Comparison of ENCODE assay signal across 12 cellular contexts in the genomic region with DNA sequence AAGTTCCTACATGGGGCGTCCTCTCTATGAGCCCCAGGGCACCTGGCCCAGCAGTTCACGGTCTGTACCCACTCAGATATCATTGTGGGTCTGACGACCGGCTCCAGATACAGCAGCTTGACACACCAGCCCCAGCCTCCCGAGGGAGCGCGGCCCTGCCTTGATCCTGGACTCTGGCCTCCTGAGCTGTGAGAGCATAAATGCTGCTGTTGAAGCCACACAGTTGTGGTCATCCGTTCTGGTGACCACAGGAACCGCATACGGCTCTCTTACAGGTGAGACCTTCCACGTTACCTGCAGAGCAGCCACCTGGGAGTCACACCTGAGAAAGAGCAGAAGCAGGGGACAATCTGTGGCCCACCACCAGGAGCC.
DNase-seq lines count a peak whose midpoint lies in the region; ATAC-seq and TF ChIP-seq lines count a peak whose summit lies in the region.
"Had no signal": no experiment of that assay in that cellular context is flagged by ENCODE, and none has a peak within 500 bp of the region (broad histone marks: within the 10 kb centered on the region; RNA-seq: fewer than 3 reads in every experiment).

No MANE protein-coding gene starts in this region.

- H3K9me3 Mint-ChIP-seq in activated naive CD4-positive, alpha-beta T cell treated with anti-CD3 and anti-CD28 coated beads, Interleukin-2, amount 50 U/mL, for 24 hours: no peaks in the 10 kb centered on the region
- peaks cover 0 to 2% of the 10 kb centered on the region in 2 donors for H3K9me3 Mint-ChIP-seq in stimulated activated naive B cell treated with anti-CD40 and anti-IgM and Interleukin-4, amounts not matched to agents 10 μg/mL and 1 μg/mL and 100 μg/mL, for 72 hours
- H3K9me3 Mint-ChIP-seq in HFFc6: no peaks in the 10 kb centered on the region
- H3K9me3 Mint-ChIP-seq: activated T-helper 2 cell treated with anti-CD3 and anti-CD28 coated beads, Interferon-gamma antibody, Interleukin-2, Interleukin-4, amounts not matched to agents 10 μg/mL and 5 μg/mL and 100 μg/mL, durations not matched to agents 14 hours and 24 hours and 36 hours had no signal

- H3K4me1 Mint-ChIP-seq in activated naive CD4-positive, alpha-beta T cell treated with anti-CD3 and anti-CD28 coated beads, Interleukin-2, amount 50 U/mL, for 24 hours: peaks cover 14% of the 10 kb centered on the region
- H3K4me1 Mint-ChIP-seq in stimulated activated naive B cell treated with anti-CD40 and anti-IgM and Interleukin-4, amounts not matched to agents 10 μg/mL and 1 μg/mL and 100 μg/mL, for 72 hours: peaks cover 12 to 19% of the 10 kb centered on the region in 2 donors
- peaks cover 11% of the 10 kb centered on the region for H3K4me1 Mint-ChIP-seq in HFFc6 (ENCODE audit: low read depth)

- H3K4me3 Mint-ChIP-seq in activated naive CD4-positive, alpha-beta T cell treated with anti-CD3 and anti-CD28 coated beads, Interleukin-2, amount 50 U/mL, for 24 hours: peak overlapping the region; percentile 81
- peak overlapping the region; percentile 26 to 36 for H3K4me3 Mint-ChIP-seq in stimulated activated naive B cell treated with anti-CD40 and anti-IgM and Interleukin-4, amounts not matched to agents 10 μg/mL and 1 μg/mL and 100 μg/mL, for 72 hours
- H3K4me3 Mint-ChIP-seq in HFFc6: no peak overlapping the region

- H3K27ac Mint-ChIP-seq in activated naive CD4-positive, alpha-beta T cell treated with anti-CD3 and anti-CD28 coated beads, Interleukin-2, amount 50 U/mL, for 24 hours: no peak overlapping the region
- no peak overlapping the region for H3K27ac Mint-ChIP-seq in stimulated activated naive B cell treated with anti-CD40 and anti-IgM and Interleukin-4, amounts not matched to agents 10 μg/mL and 1 μg/mL and 100 μg/mL, for 72 hours
- no peak overlapping the region for H3K27ac Mint-ChIP-seq in HFFc6
- H3K27ac Mint-ChIP-seq: activated T-helper 2 cell treated with anti-CD3 and anti-CD28 coated beads, Interferon-gamma antibody, Interleukin-2, Interleukin-4, amounts not matched to agents 10 μg/mL and 5 μg/mL and 100 μg/mL, durations not matched to agents 14 hours and 24 hours and 36 hours; stimulated activated memory B cell treated with anti-CD40 and anti-IgM and Interleukin-4, amounts not matched to agents 10 μg/mL and 1 μg/mL and 100 μg/mL, for 72 hours had no signal

- no peak for DNase-seq in activated naive CD4-positive, alpha-beta T cell treated with anti-CD3 and anti-CD28 coated beads, Interleukin-2, amount 50 U/mL, for 16 hours
- no peak for DNase-seq in WERI-Rb-1
- no peak for DNase-seq in stimulated activated naive B cell treated with anti-CD40 and anti-IgM and Interleukin-4, amounts not matched to agents 10 μg/mL and 1 μg/mL and 100 μg/mL, for 72 hours
- no peak for DNase-seq in HFFc6
- no peak for DNase-seq in OCI-M1 (lab: John Stamatoyannopoulos, UW)

- no peak for ATAC-seq in stimulated activated naive B cell treated with anti-CD40 and anti-IgM and Interleukin-4, amounts not matched to agents 10 μg/mL and 1 μg/mL and 100 μg/mL, for 72 hours (replicated peaks)
- ATAC-seq in GM19023 (IDR thresholded peaks at IDR 0.05; ENCODE audit: unreplicated experiment): no peak

- no peak overlapping the region for H3K4me3 ChIP-seq in WERI-Rb-1 (ENCODE audit: low read depth, low read length)
- H3K4me3 ChIP-seq in iPS-18c (ENCODE audit: insufficient read depth, low read depth, low read length): 0 out of 2 replicates have a peak overlapping the region, but pooled peaks have one; percentile 10
- H3K4me3 ChIP-seq: thyroid gland had no signal

- H3K9me3 ChIP-seq in WERI-Rb-1 (ENCODE audit: severe bottlenecking): peaks cover 3% of the 10 kb centered on the region
- H3K9me3 ChIP-seq in iPS-18c (ENCODE audit: control insufficient read depth, insufficient read depth, low read length): no peaks in the 10 kb centered on the region
- H3K9me3 ChIP-seq: thyroid gland had no signal

- no peaks in the 10 kb centered on the region for H3K36me3 Mint-ChIP-seq in activated naive CD4-positive, alpha-beta T cell treated with anti-CD3 and anti-CD28 coated beads, Interleukin-2, amount 50 U/mL, for 24 hours
- no peaks in the 10 kb centered on the region for H3K36me3 Mint-ChIP-seq in stimulated activated naive B cell treated with anti-CD40 and anti-IgM and Interleukin-4, amounts not matched to agents 10 μg/mL and 1 μg/mL and 100 μg/mL, for 72 hours
- no peaks in the 10 kb centered on the region for H3K36me3 Mint-ChIP-seq in HFFc6 (ENCODE audit: low read depth)
- H3K36me3 Mint-ChIP-seq: CD4-positive, CD25-positive, alpha-beta regulatory T cell; stimulated activated memory B cell treated with anti-CD40 and anti-IgM and Interleukin-4, amounts not matched to agents 10 μg/mL and 1 μg/mL and 100 μg/mL, for 72 hours had no signal

- H3K36me3 ChIP-seq in WERI-Rb-1: peaks cover 8% of the 10 kb centered on the region; the same call in 1 of the 2 replicates
- H3K36me3 ChIP-seq: thyroid gland had no signal

- peaks cover 31% of the 10 kb centered on the region for H3K27me3 Mint-ChIP-seq in activated naive CD4-positive, alpha-beta T cell treated with anti-CD3 and anti-CD28 coated beads, Interleukin-2, amount 50 U/mL, for 24 hours
- peaks cover 73 to 82% of the 10 kb centered on the region in 2 donors for H3K27me3 Mint-ChIP-seq in stimulated activated naive B cell treated with anti-CD40 and anti-IgM and Interleukin-4, amounts not matched to agents 10 μg/mL and 1 μg/mL and 100 μg/mL, for 72 hours
- H3K27me3 Mint-ChIP-seq in HFFc6 (ENCODE audit: insufficient read depth): peaks cover 28% of the 10 kb centered on the region

- TF ChIP-seq CTCF in WERI-Rb-1 (IDR thresholded peaks at IDR 0.05; ENCODE audit: low read depth, low read length) (no peak), HFFc6 (IDR thresholded peaks at IDR 0.05) (no peak)

- peak overlapping the region; percentile 23 for H3K27ac ChIP-seq in WERI-Rb-1
- H3K27ac ChIP-seq: thyroid gland had no signal

- H3K27me3 ChIP-seq in WERI-Rb-1 (ENCODE audit: insufficient read depth, low read depth, severe bottlenecking): no peaks in the 10 kb centered on the region
- H3K27me3 ChIP-seq: thyroid gland had no signal
